In the genomic region with DNA sequence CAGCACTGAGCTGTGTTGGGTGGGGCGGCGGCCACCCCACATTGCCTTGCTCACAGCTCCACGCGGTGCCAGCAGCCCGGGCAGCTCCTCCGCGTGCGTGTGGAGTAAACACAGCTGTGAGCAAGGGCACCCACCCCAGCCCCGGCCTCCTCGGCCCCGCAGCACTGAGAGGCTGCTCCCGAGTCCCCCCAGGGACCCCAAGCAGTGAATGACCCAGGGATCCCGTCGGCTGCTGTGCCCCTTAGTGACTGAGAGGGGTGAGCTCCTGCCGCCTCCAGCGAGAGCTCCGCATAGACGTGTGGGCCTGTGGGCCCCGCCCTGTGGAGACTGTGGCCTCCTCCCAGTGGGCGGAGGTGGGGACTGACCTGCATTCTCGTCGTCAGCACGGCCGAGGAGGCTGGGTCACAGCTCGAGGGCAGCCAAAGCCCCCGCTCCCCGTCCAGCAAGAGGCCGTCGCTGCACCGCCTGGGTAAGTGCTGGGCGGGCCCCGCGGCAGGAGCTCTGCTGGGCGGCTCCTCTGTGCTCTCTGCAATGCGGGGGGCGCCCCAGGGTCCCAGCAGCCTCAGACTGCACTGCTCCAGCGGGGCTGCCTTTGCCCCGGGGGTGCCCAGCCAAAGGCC, we compare ENCODE assay signal across 1 cellular context.
TF ChIP-seq lines count a peak whose summit lies in the region.

No MANE protein-coding gene starts in this region.

TF ChIP-seq in K562, 482 proteins besides CTCF, POLR2A, EP300 and RAD21:
- TF ChIP-seq MIER1 (IDR thresholded peaks at IDR 0.05; ENCODE audit: low read depth), result no peak
- TF ChIP-seq FOXA3 (CRISPR knock-in tag; conservative IDR thresholded peaks at IDR 0.05 in 1 of 2, IDR thresholded peaks at IDR 0.05 in 1 of 2), result no peak
- no peak for TF ChIP-seq LARP7 (IDR thresholded peaks at IDR 0.05)
- TF ChIP-seq, protein P1, sequence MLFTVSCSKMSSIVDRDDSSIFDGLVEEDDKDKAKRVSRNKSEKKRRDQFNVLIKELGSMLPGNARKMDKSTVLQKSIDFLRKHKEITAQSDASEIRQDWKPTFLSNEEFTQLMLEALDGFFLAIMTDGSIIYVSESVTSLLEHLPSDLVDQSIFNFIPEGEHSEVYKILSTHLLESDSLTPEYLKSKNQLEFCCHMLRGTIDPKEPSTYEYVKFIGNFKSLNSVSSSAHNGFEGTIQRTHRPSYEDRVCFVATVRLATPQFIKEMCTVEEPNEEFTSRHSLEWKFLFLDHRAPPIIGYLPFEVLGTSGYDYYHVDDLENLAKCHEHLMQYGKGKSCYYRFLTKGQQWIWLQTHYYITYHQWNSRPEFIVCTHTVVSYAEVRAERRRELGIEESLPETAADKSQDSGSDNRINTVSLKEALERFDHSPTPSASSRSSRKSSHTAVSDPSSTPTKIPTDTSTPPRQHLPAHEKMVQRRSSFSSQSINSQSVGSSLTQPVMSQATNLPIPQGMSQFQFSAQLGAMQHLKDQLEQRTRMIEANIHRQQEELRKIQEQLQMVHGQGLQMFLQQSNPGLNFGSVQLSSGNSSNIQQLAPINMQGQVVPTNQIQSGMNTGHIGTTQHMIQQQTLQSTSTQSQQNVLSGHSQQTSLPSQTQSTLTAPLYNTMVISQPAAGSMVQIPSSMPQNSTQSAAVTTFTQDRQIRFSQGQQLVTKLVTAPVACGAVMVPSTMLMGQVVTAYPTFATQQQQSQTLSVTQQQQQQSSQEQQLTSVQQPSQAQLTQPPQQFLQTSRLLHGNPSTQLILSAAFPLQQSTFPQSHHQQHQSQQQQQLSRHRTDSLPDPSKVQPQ (CRISPR knock-in tag; IDR thresholded peaks at IDR 0.05; ENCODE audit: borderline replicate concordance), result no peak
- no peak for TF ChIP-seq GTF2F1 (IDR thresholded peaks at IDR 0.05; ENCODE audit: low read depth, low read length)
- TF ChIP-seq ID3 (CRISPR knock-in tag; IDR thresholded peaks at IDR 0.05), result no peak
- TF ChIP-seq ID3 (tag; IDR thresholded peaks at IDR 0.05), result no peak
- no peak for TF ChIP-seq ZNF778 (CRISPR knock-in tag; IDR thresholded peaks at IDR 0.05)
